ENCODE assay signal across 16 cellular contexts in the genomic region with DNA sequence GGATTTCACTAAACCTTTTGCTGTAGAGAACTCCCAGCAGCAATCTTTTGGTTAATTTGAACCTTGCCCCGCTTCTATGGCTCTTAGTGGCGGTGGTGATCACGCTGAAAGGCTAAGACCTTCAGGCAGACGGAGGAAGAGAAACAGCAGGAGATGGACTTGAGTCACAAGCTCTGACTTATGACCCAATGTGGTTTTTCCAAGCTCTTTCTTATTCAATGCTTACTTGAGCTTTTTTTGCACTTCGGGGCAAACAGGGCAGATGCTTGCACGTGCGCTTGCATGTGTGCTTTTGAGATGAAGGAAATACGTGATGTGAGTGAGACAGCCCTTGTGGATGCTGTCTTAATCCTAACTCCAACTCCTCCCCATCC. TPM values are rescaled to one million over a fixed set of nuclear protein-coding genes. Genes with fewer than 3 reads are reported as not detected.
DNase-seq lines count a peak whose midpoint lies in the region; ATAC-seq and TF ChIP-seq lines count a peak whose summit lies in the region.
"Had no signal": no experiment of that assay in that cellular context is flagged by ENCODE, and none has a peak within 500 bp of the region (broad histone marks: within the 10 kb centered on the region; RNA-seq: fewer than 3 reads in every experiment).

No MANE protein-coding gene starts in this region.

- H3K36me3 ChIP-seq in heart right ventricle (peaks cover 0 to 95% (median 50%) of the 10 kb centered on the region in 9 donors), mesenchymal stem cell (ENCODE audit: control insufficient read depth in 1 of 2, insufficient read depth in 2 of 2, low read depth in 1 of 2, low read length in 2 of 2) (peaks cover 23 to 97% of the 10 kb centered on the region in 2 experiments), upper lobe of left lung (peaks cover 9 to 72% (median 23%) of the 10 kb centered on the region in 4 donors), endodermal cell (ENCODE audit: control insufficient read depth, insufficient read depth, low read length) (no peaks in the 10 kb centered on the region)
- H3K36me3 ChIP-seq: HAP-1 had no signal

- peak overlapping the region; percentile 1 to 34 for H3K18ac ChIP-seq in mesenchymal stem cell (ENCODE audit: low read depth in 1 of 2, low read length in 2 of 2)

- H2BK12ac ChIP-seq in mesenchymal stem cell (ENCODE audit: low read length in 2 of 2) = peak overlapping the region in 1 of 2 experiments; percentile 24

- H4K91ac ChIP-seq in mesenchymal stem cell (ENCODE audit: low read length) = peak overlapping the region; percentile 40

- H3K4me1 ChIP-seq in heart right ventricle (peaks cover 20 to 87% (median 57%) of the 10 kb centered on the region in 9 donors), mesenchymal stem cell (ENCODE audit: control insufficient read depth, insufficient read depth, low read depth, low read length) (peaks cover 14% of the 10 kb centered on the region), upper lobe of left lung (peaks cover 20 to 37% (median 23%) of the 10 kb centered on the region in 4 donors), endodermal cell (ENCODE audit: control insufficient read depth, insufficient read depth, low read length) (no peaks in the 10 kb centered on the region)
- H3K4me1 ChIP-seq: HAP-1 had no signal

- H3K27me3 ChIP-seq in heart right ventricle (no peaks in the 10 kb centered on the region), mesenchymal stem cell (ENCODE audit: control insufficient read depth in 1 of 2, insufficient read depth in 1 of 2, low read length in 2 of 2) (no peaks in the 10 kb centered on the region), upper lobe of left lung (no peaks in the 10 kb centered on the region), endodermal cell (ENCODE audit: control insufficient read depth, insufficient read depth, low read length, poor library complexity, severe bottlenecking) (no peaks in the 10 kb centered on the region)

- intact Hi-C loops in heart right ventricle (cut with DNase I) = loop anchor here in 5 of 10 donors (5.0 to 10.0 kb wide), 4 partner anchors 47 to 77 kb away; no protein-coding TSS in a partner anchor
- intact Hi-C loops in left ventricle myocardium superior (cut with micrococcal nuclease) = loop anchor here (10.0 kb wide), 1 partner anchor 67 kb away; no protein-coding TSS in a partner anchor

- no peak overlapping the region for H2BK120ac ChIP-seq in mesenchymal stem cell (ENCODE audit: low read depth, low read length)

- peaks cover 92 to 97% of the 10 kb centered on the region in 2 donors for H3K4me1 Mint-ChIP-seq in immature natural killer cell
- H3K4me1 Mint-ChIP-seq in endodermal cell = peaks cover 2% of the 10 kb centered on the region

- no peak overlapping the region for H2BK15ac ChIP-seq in mesenchymal stem cell (ENCODE audit: low read depth, poor library complexity, severe bottlenecking)

- no peak for DNase-seq in heart right ventricle
- DNase-seq in left ventricle myocardium superior = no peak
- DNase-seq in astrocyte of the spinal cord (ENCODE audit: low read depth, low spot score) = peak; percentile 97
- DNase-seq in mesenchymal stem cell = peak; percentile 97
- DNase-seq in upper lobe of left lung = no peak
- no peak for DNase-seq in immature natural killer cell
- no peak for DNase-seq in HuH-7.5 (ENCODE audit: low spot score)
- no peak for DNase-seq in endodermal cell
- DNase-seq: 8988T; activated CD4-positive, alpha-beta T cell treated with anti-CD3 and anti-CD28 coated beads, Interleukin-2, amount 50 U/mL, for 48 hours; COR-L47; effector CD4-positive, alpha-beta T cell; NCI-H187; NCI-H748 treated with DMSO at 0.1 percent for 48 hours; stimulated activated naive CD4-positive, alpha-beta T cell had no signal

- H3K9me3 ChIP-seq in heart right ventricle (no peaks in the 10 kb centered on the region), mesenchymal stem cell (ENCODE audit: control insufficient read depth, low read length) (no peaks in the 10 kb centered on the region), upper lobe of left lung (no peaks in the 10 kb centered on the region), endodermal cell (ENCODE audit: control insufficient read depth, low read length) (no peaks in the 10 kb centered on the region)
- H3K9me3 ChIP-seq: HAP-1 had no signal

- TF ChIP-seq POLR2A in upper lobe of left lung (IDR thresholded peaks at IDR 0.05) = no peak

- TF ChIP-seq EP300 in upper lobe of left lung (IDR thresholded peaks at IDR 0.05) = peak in 1 of 4 donors; percentile 20

- H3K36me3 Mint-ChIP-seq in immature natural killer cell = peaks cover 7 to 68% (median 21%) of the 10 kb centered on the region in 3 donors
- H3K36me3 Mint-ChIP-seq in endodermal cell (ENCODE audit: low read depth) = peaks cover 43% of the 10 kb centered on the region

- H3K23ac ChIP-seq in mesenchymal stem cell (ENCODE audit: low read length in 2 of 2) = no peak overlapping the region

- ATAC-seq in heart right ventricle (peak in 1 of 8 donors; percentile 7), left ventricle myocardium superior (no peak), upper lobe of left lung (ENCODE audit: low FRiP score in 2 of 2) (no peak)

- H3K4me2 ChIP-seq in mesenchymal stem cell (ENCODE audit: low read length, poor library complexity, severe bottlenecking) = no peak overlapping the region

- no peak overlapping the region for H2BK5ac ChIP-seq in mesenchymal stem cell (ENCODE audit: low read depth, low read length, poor library complexity, severe bottlenecking)

- H3K27ac ChIP-seq in heart right ventricle (peak overlapping the region in 8 of 10 donors; percentile 37 to 89 (median 80)), mesenchymal stem cell (ENCODE audit: low read length, poor library complexity, severe bottlenecking) (peak overlapping the region; percentile 44), upper lobe of left lung (peak overlapping the region in 3 of 4 donors; percentile 2 to 68 (median 60)), endodermal cell (ENCODE audit: low read depth, low read length) (no peak overlapping the region)

- no peak for TF ChIP-seq CTCF in heart right ventricle (IDR thresholded peaks at IDR 0.05)
- no peak for TF ChIP-seq CTCF in astrocyte of the spinal cord (IDR thresholded peaks at IDR 0.05; ENCODE audit: low read depth, low read length)
- TF ChIP-seq CTCF in upper lobe of left lung (IDR thresholded peaks at IDR 0.05) = no peak
- TF ChIP-seq CTCF in endodermal cell (conservative IDR thresholded peaks at IDR 0.05) = no peak

- no peak overlapping the region for H4K8ac ChIP-seq in mesenchymal stem cell (ENCODE audit: low read length)

- WGBS in heart right ventricle, 2 donors = 71 to 87% methylated on average over 8 of the region's 8 CpGs
- WGBS in mesenchymal stem cell = 30% methylated on average over 7 of the region's 8 CpGs
- 77 to 78% methylated on average over 8 of the region's 8 CpGs for WGBS in upper lobe of left lung, 2 donors
- 86 to 92% methylated on average over 4 to 7 of the region's 8 CpGs for WGBS in endodermal cell (ENCODE audit: insufficient coverage in 1 of 2, insufficient read length in 1 of 2), 2 experiments

- in situ Hi-C loops in astrocyte of the spinal cord (cut with HindIII; ENCODE audit: low sequenced_read_pairs) = no loop called here

- H3K79me1 ChIP-seq in mesenchymal stem cell (replicated peaks; ENCODE audit: low read length, poor library complexity, severe bottlenecking) = peaks cover 19% of the 10 kb centered on the region

- H3K4ac ChIP-seq in mesenchymal stem cell (ENCODE audit: low read depth in 1 of 2, low read length in 2 of 2) = no peak overlapping the region

- H3K14ac ChIP-seq in mesenchymal stem cell (ENCODE audit: low read length in 2 of 2) = no peak overlapping the region

- H3K27ac Mint-ChIP-seq in immature natural killer cell = peak overlapping the region in 2 of 6 donors; percentile 4 to 9
- no peak overlapping the region for H3K27ac Mint-ChIP-seq in endodermal cell

- no peak overlapping the region for H3K4me3 Mint-ChIP-seq in immature natural killer cell
- no peak overlapping the region for H3K4me3 Mint-ChIP-seq in endodermal cell

- no peak overlapping the region for H3K9ac ChIP-seq in mesenchymal stem cell (ENCODE audit: low read length)
- H3K9ac ChIP-seq in endodermal cell (ENCODE audit: extremely low read depth, low read length, poor library complexity, severe bottlenecking) = no peak overlapping the region

- H2AK5ac ChIP-seq in mesenchymal stem cell (ENCODE audit: low read length, severe bottlenecking) = no peak overlapping the region

- no peaks in the 10 kb centered on the region for H3K9me3 Mint-ChIP-seq in immature natural killer cell
- no peaks in the 10 kb centered on the region for H3K9me3 Mint-ChIP-seq in endodermal cell

- H2AFZ ChIP-seq in mesenchymal stem cell (ENCODE audit: low read depth, low read length) = no peak overlapping the region

- H3K4me3 ChIP-seq in heart right ventricle = no peak overlapping the region
- H3K4me3 ChIP-seq in astrocyte of the spinal cord (ENCODE audit: low read depth, low read length) = no peak overlapping the region
- no peak overlapping the region for H3K4me3 ChIP-seq in mesenchymal stem cell (ENCODE audit: insufficient read depth in 1 of 2, low read depth in 1 of 2, low read length in 2 of 2)
- H3K4me3 ChIP-seq in upper lobe of left lung = no peak overlapping the region
- H3K4me3 ChIP-seq in endodermal cell (ENCODE audit: low read length) = no peak overlapping the region
- H3K4me3 ChIP-seq: HAP-1 had no signal

- H3K27me3 Mint-ChIP-seq in immature natural killer cell (ENCODE audit: low read depth in 3 of 3) = no peaks in the 10 kb centered on the region
- no peaks in the 10 kb centered on the region for H3K27me3 Mint-ChIP-seq in endodermal cell (ENCODE audit: insufficient read depth)

RNA-seq across cellular contexts. Expression of gene TRIB2, which starts 21.4 kb away (rescaled TPM):
- total RNA-seq in heart right ventricle (10 to 100 TPM; 26.7 to 46.6 (median 36.5) TPM), left ventricle myocardium superior (29.4 TPM), upper lobe of left lung (100 to 1,000 TPM in 1 of 6 donors, 10 to 100 TPM in 5; 25.4 to 104 (median 42.4) TPM), endodermal cell (10 to 100 TPM; 23.8 to 29.8 TPM)
- polyA plus RNA-seq in heart right ventricle (10 to 100 TPM; 31.7 to 57.2 TPM), immature natural killer cell (10 to 100 TPM; 40.7 to 82.6 (median 44.5) TPM)
- polyA plus RNA-seq in mesenchymal stem cell (2013, experiment 1 of 2) = 70.1 TPM
- polyA plus RNA-seq in mesenchymal stem cell (2013, experiment 2 of 2) = 68.9 TPM
- polyA plus RNA-seq in endodermal cell (2013, experiment 1 of 2) = 91.6 TPM
- 87.1 TPM for polyA plus RNA-seq in endodermal cell (2013, experiment 2 of 2)

Comparison
In these comparisons a context has a peak if more than half of its experiments do, and no peak if none do; other contexts are left out.
1. DNase-seq: peak in astrocyte of the spinal cord (single experiment) and mesenchymal stem cell (single experiment); none in heart right ventricle (0 of 2), left ventricle myocardium superior (single experiment), upper lobe of left lung (0 of 2), immature natural killer cell (0 of 3), HuH-7.5 (single experiment) and endodermal cell (single experiment).